ENCODE assay signal across 16 cellular contexts in the genomic region with DNA sequence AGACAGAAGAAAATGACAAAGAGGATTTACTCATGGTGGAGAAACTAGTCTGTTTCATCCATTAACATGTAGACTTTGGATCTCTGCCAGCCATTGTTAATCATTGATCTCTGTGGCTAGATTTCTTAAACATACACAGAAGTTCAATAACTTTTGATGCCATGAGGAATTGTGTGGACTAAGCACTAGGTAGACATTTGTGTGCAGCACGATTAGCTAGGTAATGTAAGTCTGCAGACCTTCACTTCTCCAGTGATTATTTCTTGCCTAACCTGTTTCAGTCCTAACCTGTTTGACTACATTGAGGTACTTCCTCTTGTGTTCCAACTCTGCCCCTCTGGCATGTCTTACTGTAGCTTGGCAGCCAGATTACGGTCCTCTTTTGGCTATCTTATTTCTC.
A peak's percentile ranks its signal among the peaks of the same experiment; 100 is the strongest.
DNase-seq lines count a peak whose midpoint lies in the region; ATAC-seq and TF ChIP-seq lines count a peak whose summit lies in the region.
"Had no signal": no experiment of that assay in that cellular context is flagged by ENCODE, and none has a peak within 500 bp of the region (broad histone marks: within the 10 kb centered on the region; RNA-seq: fewer than 3 reads in every experiment).

No MANE protein-coding gene starts in this region.

- H3K4me2 ChIP-seq in mammary epithelial cell (ENCODE audit: insufficient read depth, low read depth, low read length) = no peak overlapping the region

- no peak for TF ChIP-seq CTCF in mammary epithelial cell (conservative IDR thresholded peaks at IDR 0.05 in 1 of 2, IDR thresholded peaks at IDR 0.05 in 1 of 2; ENCODE audit: extremely low read depth in 1 of 2, insufficient read depth in 1 of 2, low read depth in 1 of 2, low read length in 2 of 2)
- TF ChIP-seq CTCF in type B pancreatic cell (conservative IDR thresholded peaks at IDR 0.05) = no peak

- no peak overlapping the region for H2AFZ ChIP-seq in mammary epithelial cell (ENCODE audit: low read depth, low read length)

- CTCF ChIA-PET in mammary epithelial cell (lab: Charles Lee; ENCODE audit: low non-redundant PET) = no interaction called here

- peak overlapping the region; percentile 46 for H3K27ac Mint-ChIP-seq in type B pancreatic cell
- no peak overlapping the region for H3K27ac Mint-ChIP-seq in activated naive CD4-positive, alpha-beta T cell treated with anti-CD3 and anti-CD28 coated beads, Interleukin-2, amount 50 U/mL, for 72 hours
- H3K27ac Mint-ChIP-seq: CD8-positive, alpha-beta memory T cell had no signal

- no peak overlapping the region for H3K27ac ChIP-seq in mammary epithelial cell (ENCODE audit: insufficient read depth, low read depth, low read length)

- H3K27me3 Mint-ChIP-seq in type B pancreatic cell = no peaks in the 10 kb centered on the region
- H3K27me3 Mint-ChIP-seq: CD8-positive, alpha-beta memory T cell had no signal

- no peaks in the 10 kb centered on the region for H3K79me2 ChIP-seq in mammary epithelial cell (ENCODE audit: insufficient read depth, low read length)

- intact Hi-C loops in mammary epithelial cell (cut with micrococcal nuclease) = no loop called here
- intact Hi-C loops in left colon (cut with DNase I, micrococcal nuclease) = no loop called here

- H3K4me1 Mint-ChIP-seq in type B pancreatic cell (ENCODE audit: unreplicated experiment) = peaks cover 9% of the 10 kb centered on the region
- H3K4me1 Mint-ChIP-seq: CD8-positive, alpha-beta memory T cell had no signal

- no peak overlapping the region for H3K4me3 ChIP-seq in mammary epithelial cell (replicated peaks in 1 of 3; ENCODE audit: insufficient read depth in 1 of 3, low read depth in 2 of 3, low read length in 3 of 3)

- no peaks in the 10 kb centered on the region for H3K9me3 Mint-ChIP-seq in type B pancreatic cell
- peaks cover 6 to 10% of the 10 kb centered on the region in 2 donors for H3K9me3 Mint-ChIP-seq in activated naive CD4-positive, alpha-beta T cell treated with anti-CD3 and anti-CD28 coated beads, Interleukin-2, amount 50 U/mL, for 72 hours

- in situ Hi-C loops in mammary epithelial cell (cut with MboI; ENCODE audit: low sequenced_read_pairs in 2 of 2) = loop anchor here in 1 of 2 donors (10.0 kb wide), 1 partner anchor 1171 kb away; no protein-coding TSS in a partner anchor
- in situ Hi-C loops in KBM-7 (cut with MboI; ENCODE audit: low pct_unique_long_range_greater_than_20kb, low sequenced_read_pairs) = no loop called here

- no peaks in the 10 kb centered on the region for H3K27me3 ChIP-seq in mammary epithelial cell (ENCODE audit: insufficient read depth, low read length)

- H3K4me3 Mint-ChIP-seq in type B pancreatic cell = peak overlapping the region; percentile 41
- H3K4me3 Mint-ChIP-seq: CD8-positive, alpha-beta memory T cell had no signal

- dilution Hi-C loops in mammary epithelial cell (cut with HindIII; ENCODE audit: low sequenced_read_pairs) = no loop called here

- BruUV-seq in mammary epithelial cell (replicated peaks; lab: Mats Ljungman, UMichigan) = no TSS peak

- no peaks in the 10 kb centered on the region for H3K36me3 Mint-ChIP-seq in type B pancreatic cell
- H3K36me3 Mint-ChIP-seq in activated naive CD4-positive, alpha-beta T cell treated with anti-CD3 and anti-CD28 coated beads, Interleukin-2, amount 50 U/mL, for 72 hours = no peaks in the 10 kb centered on the region
- H3K36me3 Mint-ChIP-seq: CD8-positive, alpha-beta memory T cell had no signal

- no peak overlapping the region for H3K9ac ChIP-seq in mammary epithelial cell (ENCODE audit: insufficient read depth, low read length)

- H3K9me3 ChIP-seq in mammary epithelial cell (replicated peaks; ENCODE audit: insufficient read depth, low read length) = no peaks in the 10 kb centered on the region

- no peaks in the 10 kb centered on the region for H4K20me1 ChIP-seq in mammary epithelial cell (ENCODE audit: insufficient read depth, low read length)

- WGBS in mammary epithelial cell (ENCODE audit: low coverage, missing lambda C conversion rate) = 6% methylated on average over 2 of the region's 2 CpGs

- no peaks in the 10 kb centered on the region for H3K4me1 ChIP-seq in mammary epithelial cell (ENCODE audit: insufficient read depth, low read length)

- peak; percentile 2 for DNase-seq in NOMO-1 treated with DMSO at 0.1 percent for 48 hours (lab: John Stamatoyannopoulos, UW; ENCODE audit: unreplicated experiment)
- no peak for DNase-seq in NOMO-1 (lab: John Stamatoyannopoulos, UW; ENCODE audit: unreplicated experiment in 2 of 2)
- peak; percentile 1 for DNase-seq in mammary epithelial cell
- no peak for DNase-seq in left colon
- no peak for DNase-seq in type B pancreatic cell (ENCODE audit: extremely low spot score, unreplicated experiment)
- no peak for DNase-seq in activated naive CD4-positive, alpha-beta T cell treated with anti-CD3 and anti-CD28 coated beads, Interleukin-2, amount 50 U/mL, for 72 hours (ENCODE audit: low spot score in 2 of 2)
- DNase-seq in KBM-7 = no peak
- no peak for DNase-seq in OCI-M2 (lab: John Stamatoyannopoulos, UW; ENCODE audit: unreplicated experiment)
- DNase-seq: activated CD4-positive, CD25-positive, alpha-beta regulatory T cell treated with anti-CD3 and anti-CD28 coated beads, Interleukin-2, amount 50 U/mL, for 72 hours; CD8-positive, alpha-beta memory T cell; GF-D8; Kasumi-1; NCI-H2107; occipital lobe; substantia nigra had no signal

- ATAC-seq in left colon = peak; percentile 99
- ATAC-seq in activated naive CD4-positive, alpha-beta T cell treated with anti-CD3 and anti-CD28 coated beads, Interleukin-2, amount 50 U/mL, for 72 hours = no peak
- ATAC-seq: HCT116 had no signal

- no peaks in the 10 kb centered on the region for H3K36me3 ChIP-seq in mammary epithelial cell (ENCODE audit: insufficient read depth, low read length)

Comparison
In these comparisons a context has a peak if more than half of its experiments do, and no peak if none do; other contexts are left out.
1. DNase-seq: peak in NOMO-1 treated with DMSO at 0.1 percent for 48 hours (single experiment) and mammary epithelial cell (single experiment); none in NOMO-1 (0 of 2), left colon (0 of 2), type B pancreatic cell (single experiment), activated naive CD4-positive, alpha-beta T cell treated with anti-CD3 and anti-CD28 coated beads, Interleukin-2, amount 50 U/mL, for 72 hours (0 of 2), KBM-7 (single experiment) and OCI-M2 (single experiment).